Comparison of ENCODE assay signal across 18 cellular contexts in genomic region chr1:13751985-13752384, GRCh38. TPM values are rescaled to one million over a fixed set of nuclear protein-coding genes. Genes with fewer than 3 reads are reported as not detected.
DNase-seq lines count a peak whose midpoint lies in the region; ATAC-seq and TF ChIP-seq lines count a peak whose summit lies in the region.
"Had no signal": no experiment of that assay in that cellular context is flagged by ENCODE, and none has a peak within 500 bp of the region (broad histone marks: within the 10 kb centered on the region; RNA-seq: fewer than 3 reads in every experiment).

No MANE protein-coding gene starts in this region.

- DNase-seq in GM06990 (ENCODE audit: extremely low read depth, insufficient read length) (no peak), dorsolateral prefrontal cortex (no peak), renal cortical epithelial cell (ENCODE audit: low read depth) (peak; percentile 32), pons (ENCODE audit: low spot score) (no peak), NCI-H226 (no peak), NCI-H1436 treated with DMSO at 0.1 percent for 48 hours (lab: John Stamatoyannopoulos, UW) (no peak)
- DNase-seq: activated CD4-positive, alpha-beta memory T cell treated with anti-CD3 and anti-CD28 coated beads, Interleukin-2, amount 10 ng/mL, durations not matched to agents 7 days and 5 days; activated gamma-delta T cell; CD4-positive, alpha-beta memory T cell; Kasumi-1; kidney glomerular epithelial cell; NCI-H187 treated with DMSO at 0.1 percent for 48 hours; NCI-H526 treated with DMSO at 0.1 percent for 48 hours; T-helper 9 cell had no signal

- no peak overlapping the region; the same call in 1 of the 2 replicates for H3K9ac ChIP-seq in OCI-LY1 (ENCODE audit: low read length)

- H2AFZ ChIP-seq in OCI-LY1 (ENCODE audit: low read length) = no peak overlapping the region

- no peaks in the 10 kb centered on the region for H3F3A ChIP-seq in OCI-LY1 (ENCODE audit: insufficient read depth, low read length)

- peak overlapping the region; percentile 94 for H3K4me2 ChIP-seq in OCI-LY1 (ENCODE audit: low read length)

- H3K36me3 ChIP-seq in GM06990 (ENCODE audit: control insufficient read depth, insufficient read depth, low read length) (peaks cover 6% of the 10 kb centered on the region), OCI-LY1 (ENCODE audit: insufficient read depth, low read length) (peaks cover 60% of the 10 kb centered on the region)
- H3K36me3 ChIP-seq: right atrium auricular region had no signal

- intact Hi-C loops in dorsolateral prefrontal cortex (cut with DNase I) = no loop called here

- peaks cover 87% of the 10 kb centered on the region for H3K79me2 ChIP-seq in OCI-LY1 (ENCODE audit: insufficient read depth, low read length)

- no peaks in the 10 kb centered on the region for H3K27me3 ChIP-seq in GM06990 (replicated peaks; ENCODE audit: control insufficient read depth, insufficient read depth, low read length)
- no peaks in the 10 kb centered on the region for H3K27me3 ChIP-seq in OCI-LY1 (ENCODE audit: insufficient read depth, low read length)
- no peaks in the 10 kb centered on the region for H3K27me3 ChIP-seq in dorsolateral prefrontal cortex
- H3K27me3 ChIP-seq: right atrium auricular region had no signal

- H3K9me2 ChIP-seq in OCI-LY1 (ENCODE audit: low read depth, low read length) = no peaks in the 10 kb centered on the region

- ATAC-seq in GM18511 (IDR thresholded peaks at IDR 0.05; ENCODE audit: unreplicated experiment) = no peak
- ATAC-seq: HCT116 had no signal

- peaks cover 9% of the 10 kb centered on the region for H4K20me1 ChIP-seq in OCI-LY1 (ENCODE audit: insufficient read depth, low read length)

- no peaks in the 10 kb centered on the region for H3K9me3 ChIP-seq in OCI-LY1 (ENCODE audit: low read length)
- H3K9me3 ChIP-seq: right atrium auricular region had no signal

- H3K4me3 ChIP-seq in GM06990 (replicated peaks; ENCODE audit: low read depth, low read length) (peak overlapping the region; percentile 94), OCI-LY1 (ENCODE audit: low read depth, low read length, poor library complexity, severe bottlenecking) (peak overlapping the region; percentile 89), dorsolateral prefrontal cortex (peak overlapping the region in 54 of 59 donors; percentile 1 to 97 (median 86))
- H3K4me3 ChIP-seq: right atrium auricular region had no signal

- H3K4me1 ChIP-seq in OCI-LY1 (ENCODE audit: insufficient read depth, low read length, severe bottlenecking) = peaks cover 85% of the 10 kb centered on the region

- no peak overlapping the region for H3K27ac ChIP-seq in OCI-LY1 (ENCODE audit: low read depth, low read length, poor library complexity, severe bottlenecking)
- peak overlapping the region in 29 of 59 donors; percentile 2 to 94 (median 35) for H3K27ac ChIP-seq in dorsolateral prefrontal cortex
- H3K27ac ChIP-seq: right atrium auricular region had no signal

- no peak for TF ChIP-seq CTCF in GM06990 (IDR thresholded peaks at IDR 0.05; ENCODE audit: insufficient read depth, low read length, poor library complexity, severe bottlenecking)
- no peak for TF ChIP-seq CTCF in OCI-LY1 (IDR thresholded peaks at IDR 0.05; ENCODE audit: low read length)
- no peak for TF ChIP-seq CTCF in dorsolateral prefrontal cortex (IDR thresholded peaks at IDR 0.05 in 54 of 56, conservative IDR thresholded peaks at IDR 0.05 in 2 of 56; ENCODE audit: low read depth in 1 of 56, partially characterized antibody in 56 of 56)

RNA-seq across cellular contexts. Expression of gene PRDM2, which starts 52.0 kb away (rescaled TPM):
- total RNA-seq in dorsolateral prefrontal cortex (100 to 1,000 TPM in 114 of 120 experiments, 10 to 100 TPM in 6; 86.9 to 190 (median 133) TPM), renal cortical epithelial cell (6.4 and 17.5 TPM in 2 replicates)
